ENCODE assay signal across 17 cellular contexts in genomic region chr2:79585701-79586428, GRCh38.
DNase-seq lines count a peak whose midpoint lies in the region; ATAC-seq, FAIRE-seq and TF ChIP-seq lines count a peak whose summit lies in the region.
"Had no signal": no experiment of that assay in that cellular context is flagged by ENCODE, and none has a peak within 500 bp of the region (broad histone marks: within the 10 kb centered on the region; RNA-seq: fewer than 3 reads in every experiment).

No MANE protein-coding gene starts in this region.

- H3K9ac ChIP-seq in GM23248 = no peak overlapping the region

- DNase-seq in GM23248 = peak; percentile 37
- peak; percentile 49 for DNase-seq in NCI-H69 (lab: John Stamatoyannopoulos, UW)
- peak; percentile 47 for DNase-seq in bronchial epithelial cell (ENCODE audit: low read depth)
- peak; percentile 79 for DNase-seq in osteoblast (ENCODE audit: insufficient read length, low spot score, missing footprints)
- DNase-seq: activated B cell treated with CpG ODN at 0.5 μM for 24 hours; activated CD8-positive, alpha-beta memory T cell treated with anti-CD3 and anti-CD28 coated beads, Interleukin-2, amount 50 U/mL, for 4 hours; heart right ventricle; left ventricle myocardium superior; NCI-H1694 treated with DMSO at 0.1 percent for 48 hours; NCI-H526; SIG-M5; testis had no signal

- TF ChIP-seq CTCF in bronchial epithelial cell (IDR thresholded peaks at IDR 0.05; ENCODE audit: insufficient read depth, low read length, severe bottlenecking) (no peak), osteoblast (IDR thresholded peaks at IDR 0.05; ENCODE audit: extremely low read depth, low read depth, low read length) (no peak), gastroesophageal sphincter (IDR thresholded peaks at IDR 0.05) (no peak)

- no peaks in the 10 kb centered on the region for H3K27me3 ChIP-seq in GM23248 (replicated peaks; ENCODE audit: insufficient read depth)
- H3K27me3 ChIP-seq in bronchial epithelial cell (ENCODE audit: control insufficient read depth, insufficient read depth, low read length) = no peaks in the 10 kb centered on the region
- no peaks in the 10 kb centered on the region for H3K27me3 ChIP-seq in osteoblast (ENCODE audit: insufficient read depth, low read length)
- no peaks in the 10 kb centered on the region for H3K27me3 ChIP-seq in gastroesophageal sphincter
- H3K27me3 ChIP-seq: heart right ventricle, testis had no signal

- no peaks in the 10 kb centered on the region for H3K9me3 ChIP-seq in GM23248 (ENCODE audit: low read depth)
- no peaks in the 10 kb centered on the region for H3K9me3 ChIP-seq in osteoblast (ENCODE audit: low read depth, low read length)
- H3K9me3 ChIP-seq in gastroesophageal sphincter = no peaks in the 10 kb centered on the region
- H3K9me3 ChIP-seq: testis had no signal

- H3K9me2 ChIP-seq in GM23248 (ENCODE audit: insufficient read depth) = no peaks in the 10 kb centered on the region

- in situ Hi-C loops in GM23248 (cut with MboI) = no loop called here

- H3K36me3 ChIP-seq in GM23248 (ENCODE audit: low read depth) = no peaks in the 10 kb centered on the region
- no peaks in the 10 kb centered on the region for H3K36me3 ChIP-seq in bronchial epithelial cell (ENCODE audit: control insufficient read depth, insufficient read depth, low read length)
- H3K36me3 ChIP-seq in osteoblast (ENCODE audit: insufficient read depth, low read length) = no peaks in the 10 kb centered on the region
- no peaks in the 10 kb centered on the region for H3K36me3 ChIP-seq in gastroesophageal sphincter
- H3K36me3 ChIP-seq: heart right ventricle had no signal

- no peak overlapping the region for H3K27ac ChIP-seq in GM23248
- peak overlapping the region; percentile 79 for H3K27ac ChIP-seq in osteoblast (ENCODE audit: low read depth, low read length)
- no peak overlapping the region for H3K27ac ChIP-seq in gastroesophageal sphincter
- H3K27ac ChIP-seq: heart right ventricle, testis had no signal

- H3K4me3 ChIP-seq in GM23248 (no peak overlapping the region), bronchial epithelial cell (ENCODE audit: low read depth, low read length) (no peak overlapping the region), osteoblast (ENCODE audit: insufficient read depth, low read length) (peak overlapping the region; percentile 14), gastroesophageal sphincter (no peak overlapping the region)
- H3K4me3 ChIP-seq: heart right ventricle, testis had no signal

- H3K4me1 ChIP-seq in GM23248 (ENCODE audit: insufficient read depth) (no peaks in the 10 kb centered on the region), osteoblast (ENCODE audit: insufficient read depth, low read length) (peaks cover 9% of the 10 kb centered on the region), gastroesophageal sphincter (no peaks in the 10 kb centered on the region)
- H3K4me1 ChIP-seq: heart right ventricle, testis had no signal

- ATAC-seq in GM21619 (IDR thresholded peaks at IDR 0.05; ENCODE audit: unreplicated experiment) (no peak), GM18505 (IDR thresholded peaks at IDR 0.05; ENCODE audit: unreplicated experiment) (no peak), GM21825 (IDR thresholded peaks at IDR 0.05; ENCODE audit: unreplicated experiment) (no peak), gastroesophageal sphincter (no peak)
- ATAC-seq: activated naive CD4-positive, alpha-beta T cell treated with anti-CD3 and anti-CD28 coated beads, Interleukin-2, amount 50 U/mL, for 72 hours; heart right ventricle; left ventricle myocardium superior had no signal

- H3K4me2 ChIP-seq in GM23248 (ENCODE audit: unreplicated experiment) = no peak overlapping the region
- peak overlapping the region; percentile 12 for H3K4me2 ChIP-seq in osteoblast (ENCODE audit: insufficient read depth, low read length)

- H3F3A ChIP-seq in GM23248 (ENCODE audit: insufficient read depth) = no peaks in the 10 kb centered on the region

- no peaks in the 10 kb centered on the region for H4K20me1 ChIP-seq in GM23248 (ENCODE audit: insufficient read depth)
- no peaks in the 10 kb centered on the region for H4K20me1 ChIP-seq in osteoblast (ENCODE audit: insufficient read depth, low read length)

- no peak for TF ChIP-seq POLR2A in GM18505 (IDR thresholded peaks at IDR 0.05; ENCODE audit: borderline replicate concordance, extremely low read depth, insufficient read depth, insufficient read length)
- TF ChIP-seq POLR2A in gastroesophageal sphincter (IDR thresholded peaks at IDR 0.05) = no peak

- 10% methylated on average over 11 of the region's 11 CpGs for WGBS in GM23248 (ENCODE audit: low coverage in 1 of 2, low lambda C conversion rate in 2 of 2, missing lambda C conversion rate in 2 of 2), 2 experiments
- 50 to 52% methylated on average over 6 to 11 of the region's 11 CpGs for WGBS in gastroesophageal sphincter (ENCODE audit: low coverage in 1 of 2), 2 donors

- TF ChIP-seq EP300 in gastroesophageal sphincter (IDR thresholded peaks at IDR 0.05) = no peak

- no peak overlapping the region for H2AFZ ChIP-seq in GM23248
- peak overlapping the region; percentile 64 for H2AFZ ChIP-seq in osteoblast (ENCODE audit: low read length)

- H3K79me2 ChIP-seq in GM23248 (ENCODE audit: insufficient read depth) (no peaks in the 10 kb centered on the region), osteoblast (ENCODE audit: insufficient read depth, low read length) (no peaks in the 10 kb centered on the region)

- FAIRE-seq in bronchial epithelial cell (lab: Jason Lieb, UNC) = no peak
